Comparison of ENCODE assay signal across 12 cellular contexts in the genomic region with DNA sequence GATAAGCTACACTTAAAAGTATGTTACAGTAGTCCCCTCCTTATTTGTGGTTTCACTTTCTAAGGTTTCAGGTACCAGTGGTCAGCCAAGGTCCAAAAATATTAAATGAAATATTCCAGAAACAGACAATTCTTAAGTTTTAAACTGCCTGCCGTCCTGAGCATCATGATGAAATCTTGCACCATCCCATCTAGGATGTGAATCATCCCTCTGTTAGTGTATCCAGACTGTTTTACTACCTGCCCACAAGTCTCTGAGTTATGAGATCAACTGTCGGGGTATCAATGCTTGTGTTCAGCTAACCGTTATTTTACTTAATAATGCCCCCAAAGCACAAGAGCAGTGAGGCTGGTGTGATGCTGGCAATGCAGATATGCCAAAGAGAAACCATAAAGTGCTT. TPM values are rescaled to one million over a fixed set of nuclear protein-coding genes. Genes with fewer than 3 reads are reported as not detected.
DNase-seq lines count a peak whose midpoint lies in the region; ATAC-seq, FAIRE-seq and TF ChIP-seq lines count a peak whose summit lies in the region.
"Had no signal": no experiment of that assay in that cellular context is flagged by ENCODE, and none has a peak within 500 bp of the region (broad histone marks: within the 10 kb centered on the region; RNA-seq: fewer than 3 reads in every experiment).

No MANE protein-coding gene starts in this region.

- no peak for DNase-seq in DND-41
- DNase-seq in astrocyte (ENCODE audit: low read depth), result peak; percentile 65
- DNase-seq in NCI-H128 (lab: John Stamatoyannopoulos, UW; ENCODE audit: unreplicated experiment), result no peak
- DNase-seq in GM20000 (ENCODE audit: low spot score), result no peak
- DNase-seq: stimulated activated CD4-positive, alpha-beta T cell treated with anti-CD3 and anti-CD28 coated beads, Interleukin-12 subunit alpha, Interleukin-12 subunit beta, amount 100 ng/mL, for 4 hours; thyroid gland had no signal

- no peak overlapping the region for H3K9ac ChIP-seq in DND-41 (ENCODE audit: low read depth, low read length)
- H3K9ac ChIP-seq in KMS-11, result no peak overlapping the region
- H3K9ac ChIP-seq in astrocyte (ENCODE audit: low read length), result no peak overlapping the region

- H3K4me1 ChIP-seq in DND-41 (ENCODE audit: insufficient read depth, low read length), result no peaks in the 10 kb centered on the region
- peaks cover 18% of the 10 kb centered on the region for H3K4me1 ChIP-seq in KMS-11 (ENCODE audit: low read depth, poor library complexity, severe bottlenecking)
- no peaks in the 10 kb centered on the region for H3K4me1 ChIP-seq in astrocyte (ENCODE audit: insufficient read depth, low read length)
- peaks cover 28% of the 10 kb centered on the region for H3K4me1 ChIP-seq in mesodermal cell (ENCODE audit: control insufficient read depth, insufficient read depth, low read length, poor library complexity, severe bottlenecking)

- ATAC-seq in DND-41 (ENCODE audit: insufficient read depth, low read depth) (peak; percentile 68), HG03457 (IDR thresholded peaks at IDR 0.05; ENCODE audit: unreplicated experiment) (no peak)

- no peaks in the 10 kb centered on the region for H3K27me3 ChIP-seq in DND-41 (ENCODE audit: insufficient read depth, low read length, poor library complexity)
- no peaks in the 10 kb centered on the region for H3K27me3 ChIP-seq in KMS-11 (ENCODE audit: insufficient read depth, low read depth)
- H3K27me3 ChIP-seq in astrocyte (ENCODE audit: insufficient read depth, low read length), result no peaks in the 10 kb centered on the region
- H3K27me3 ChIP-seq: thyroid gland had no signal

- H3K27ac Mint-ChIP-seq in astrocyte (ENCODE audit: unreplicated experiment), result peak overlapping the region; percentile 99

- WGBS in mesodermal cell (ENCODE audit: insufficient coverage in 2 of 2), 2 experiments, result 96 to 100% methylated on average over 1 to 3 of the region's 3 CpGs

- H3K4me2 ChIP-seq in DND-41 (ENCODE audit: insufficient read depth, low read length) (no peak overlapping the region), KMS-11 (peak overlapping the region; percentile 34; the same call in 1 of the 2 replicates), astrocyte (ENCODE audit: low read length) (peak overlapping the region; percentile 20)

- H3K36me3 ChIP-seq in DND-41 (ENCODE audit: insufficient read depth, low read length) (no peaks in the 10 kb centered on the region), KMS-11 (ENCODE audit: insufficient read depth) (no peaks in the 10 kb centered on the region), astrocyte (ENCODE audit: insufficient read depth, low read length) (no peaks in the 10 kb centered on the region), mesodermal cell (ENCODE audit: control insufficient read depth, insufficient read depth, low read length) (no peaks in the 10 kb centered on the region)
- H3K36me3 ChIP-seq: thyroid gland had no signal

- H3K4me3 ChIP-seq in DND-41 (ENCODE audit: low read depth in 1 of 2, low read length in 2 of 2), result no peak overlapping the region
- H3K4me3 ChIP-seq in KMS-11 (IDR thresholded peaks at IDR 0.05; ENCODE audit: insufficient read depth, low read depth, low read length), result no peak overlapping the region
- no peak overlapping the region for H3K4me3 ChIP-seq in astrocyte (ENCODE audit: insufficient read depth, low read depth, low read length)
- H3K4me3 ChIP-seq in mesodermal cell (ENCODE audit: extremely low read depth, insufficient read depth, low read length, poor library complexity, severe bottlenecking), result no peak overlapping the region
- H3K4me3 ChIP-seq: lung, thyroid gland had no signal

- H3K4me3 Mint-ChIP-seq in astrocyte (ENCODE audit: unreplicated experiment), result peak overlapping the region; percentile 6

- H3K27me3 Mint-ChIP-seq in astrocyte (ENCODE audit: low read depth, unreplicated experiment), result no peaks in the 10 kb centered on the region

- H2AFZ ChIP-seq in DND-41 (ENCODE audit: low read depth, low read length), result no peak overlapping the region
- no peak overlapping the region for H2AFZ ChIP-seq in KMS-11 (ENCODE audit: low read depth)
- no peak overlapping the region for H2AFZ ChIP-seq in astrocyte (ENCODE audit: low read depth, low read length)

- peaks cover 22% of the 10 kb centered on the region for H3K4me1 Mint-ChIP-seq in astrocyte (ENCODE audit: low read depth, unreplicated experiment)

- H3K9me3 ChIP-seq in DND-41 (ENCODE audit: insufficient read depth, low read length, severe bottlenecking) (no peaks in the 10 kb centered on the region), astrocyte (ENCODE audit: insufficient read depth, low read depth, low read length) (no peaks in the 10 kb centered on the region), mesodermal cell (ENCODE audit: control insufficient read depth, low read length) (no peaks in the 10 kb centered on the region)
- H3K9me3 ChIP-seq: thyroid gland had no signal

- TF ChIP-seq CTCF in DND-41 (IDR thresholded peaks at IDR 0.05; ENCODE audit: borderline replicate concordance, extremely low read depth, low read length, poor library complexity, severe bottlenecking), result no peak
- TF ChIP-seq CTCF in KMS-11 (conservative IDR thresholded peaks at IDR 0.05; ENCODE audit: low read depth, low read length), result no peak
- no peak for TF ChIP-seq CTCF in astrocyte (IDR thresholded peaks at IDR 0.05; ENCODE audit: insufficient read depth, low read depth, low read length)
- TF ChIP-seq CTCF in GM20000 (IDR thresholded peaks at IDR 0.05; ENCODE audit: extremely low read depth, missing control alignments), result no peak

- no peak overlapping the region for H3K27ac ChIP-seq in DND-41 (ENCODE audit: low read length)
- no peak overlapping the region for H3K27ac ChIP-seq in KMS-11
- H3K27ac ChIP-seq in astrocyte (ENCODE audit: low read depth, low read length), result no peak overlapping the region
- peak overlapping the region; percentile 68 for H3K27ac ChIP-seq in mesodermal cell (ENCODE audit: low read depth, low read length, severe bottlenecking)
- H3K27ac ChIP-seq: thyroid gland, VCaP had no signal

- H3K79me2 ChIP-seq in DND-41 (ENCODE audit: insufficient read depth, low read length) (peaks cover 38% of the 10 kb centered on the region), KMS-11 (ENCODE audit: insufficient read depth, low read depth) (no peaks in the 10 kb centered on the region; the same call in 1 of the 2 replicates), astrocyte (ENCODE audit: insufficient read depth, low read length) (peaks cover 36% of the 10 kb centered on the region)

- peak; percentile 68 for FAIRE-seq in astrocyte (lab: Jason Lieb, UNC)
- FAIRE-seq: colon had no signal

- no peaks in the 10 kb centered on the region for H3K9me3 Mint-ChIP-seq in astrocyte (ENCODE audit: unreplicated experiment)

- no peaks in the 10 kb centered on the region for H3K36me3 Mint-ChIP-seq in astrocyte (ENCODE audit: low read depth, unreplicated experiment)

- H4K20me1 ChIP-seq in DND-41 (ENCODE audit: insufficient read depth, low read length) (peaks cover 21% of the 10 kb centered on the region), KMS-11 (ENCODE audit: insufficient read depth) (peaks cover 5% of the 10 kb centered on the region; the same call in 1 of the 2 replicates), astrocyte (ENCODE audit: insufficient read depth, low read length) (peaks cover 19% of the 10 kb centered on the region)

RNA-seq across cellular contexts. Expression of a gene that starts 11.4 kb away (rescaled TPM):
- 4.9 and 5.4 TPM in 2 replicates for total RNA-seq in astrocyte
- polyA plus RNA-seq in mesodermal cell (2013, experiment 1 of 2), result 12.5 TPM
- 8.2 TPM for polyA plus RNA-seq in mesodermal cell (2013, experiment 2 of 2)
